Comparison of ENCODE assay signal across 11 cellular contexts in the genomic region with DNA sequence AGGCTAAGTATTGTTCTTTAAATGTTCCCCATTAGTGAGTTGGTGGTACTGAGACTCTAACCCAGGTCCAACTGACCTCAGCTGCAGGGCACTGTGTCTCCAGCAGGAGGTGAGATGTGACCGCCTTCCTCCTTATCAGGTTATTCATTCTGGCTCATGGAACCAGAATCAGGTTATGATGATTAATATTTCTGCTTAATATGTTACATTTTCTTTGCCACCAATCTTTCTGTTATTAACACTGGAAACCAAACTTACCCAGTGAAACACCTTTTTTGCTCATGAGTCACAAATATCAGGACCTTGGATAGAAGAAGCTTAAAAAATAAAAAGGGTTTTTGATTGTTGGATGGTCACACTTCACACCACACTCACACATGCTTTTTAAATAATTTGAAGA.
A peak's percentile ranks its signal among the peaks of the same experiment; 100 is the strongest.
DNase-seq lines count a peak whose midpoint lies in the region; ATAC-seq and TF ChIP-seq lines count a peak whose summit lies in the region.
"Had no signal": no experiment of that assay in that cellular context is flagged by ENCODE, and none has a peak within 500 bp of the region (broad histone marks: within the 10 kb centered on the region; RNA-seq: fewer than 3 reads in every experiment).

No MANE protein-coding gene starts in this region.

- H3K4me3 ChIP-seq in GM12875 (ENCODE audit: low read depth, low read length) = no peak overlapping the region
- H3K4me3 ChIP-seq in HFF-Myc (replicated peaks; ENCODE audit: low read depth, low read length) = no peak overlapping the region
- H3K4me3 ChIP-seq in astrocyte of the cerebellum (ENCODE audit: low read depth, low read length) = no peak overlapping the region
- H3K4me3 ChIP-seq: esophagus muscularis mucosa had no signal

- no peak for DNase-seq in HFF-Myc (ENCODE audit: extremely low read depth, low read depth)
- DNase-seq in astrocyte of the cerebellum (ENCODE audit: low read depth) = no peak
- DNase-seq in kidney tubule cell (ENCODE audit: low spot score) = peak; percentile 58
- no peak for DNase-seq in LoVo (ENCODE audit: low spot score)
- DNase-seq: activated T-cell treated with anti-CD3 and anti-CD28 coated beads, Interleukin-2, amount 50 U/mL, for 48 hours; NCI-H345; stimulated activated naive B cell treated with anti-CD40 and anti-IgM and Interleukin-4, amounts not matched to agents 10 μg/mL and 1 μg/mL and 100 μg/mL, for 72 hours had no signal

- in situ Hi-C loops in astrocyte of the cerebellum (cut with HindIII; ENCODE audit: low sequenced_read_pairs) = no loop called here

- TF ChIP-seq CTCF in GM12875 (IDR thresholded peaks at IDR 0.05; ENCODE audit: borderline replicate concordance, insufficient read depth, low read depth, low read length) (peak; percentile 20; the same call in 1 of the 2 replicates), HFF-Myc (IDR thresholded peaks at IDR 0.05; ENCODE audit: low read depth, low read length, missing control alignments) (peak; percentile 4), astrocyte of the cerebellum (IDR thresholded peaks at IDR 0.05; ENCODE audit: low read depth, low read length, missing control alignments) (peak; percentile 7)

- ATAC-seq in GM18502 (IDR thresholded peaks at IDR 0.05; ENCODE audit: poor library complexity, unreplicated experiment) (no peak), HG03460 (IDR thresholded peaks at IDR 0.05; ENCODE audit: unreplicated experiment) (no peak)
- ATAC-seq: stimulated activated naive B cell treated with anti-CD40 and anti-IgM and Interleukin-4, amounts not matched to agents 10 μg/mL and 1 μg/mL and 100 μg/mL, for 72 hours had no signal
